Comparison of ENCODE assay signal across 15 cellular contexts in the genomic region with DNA sequence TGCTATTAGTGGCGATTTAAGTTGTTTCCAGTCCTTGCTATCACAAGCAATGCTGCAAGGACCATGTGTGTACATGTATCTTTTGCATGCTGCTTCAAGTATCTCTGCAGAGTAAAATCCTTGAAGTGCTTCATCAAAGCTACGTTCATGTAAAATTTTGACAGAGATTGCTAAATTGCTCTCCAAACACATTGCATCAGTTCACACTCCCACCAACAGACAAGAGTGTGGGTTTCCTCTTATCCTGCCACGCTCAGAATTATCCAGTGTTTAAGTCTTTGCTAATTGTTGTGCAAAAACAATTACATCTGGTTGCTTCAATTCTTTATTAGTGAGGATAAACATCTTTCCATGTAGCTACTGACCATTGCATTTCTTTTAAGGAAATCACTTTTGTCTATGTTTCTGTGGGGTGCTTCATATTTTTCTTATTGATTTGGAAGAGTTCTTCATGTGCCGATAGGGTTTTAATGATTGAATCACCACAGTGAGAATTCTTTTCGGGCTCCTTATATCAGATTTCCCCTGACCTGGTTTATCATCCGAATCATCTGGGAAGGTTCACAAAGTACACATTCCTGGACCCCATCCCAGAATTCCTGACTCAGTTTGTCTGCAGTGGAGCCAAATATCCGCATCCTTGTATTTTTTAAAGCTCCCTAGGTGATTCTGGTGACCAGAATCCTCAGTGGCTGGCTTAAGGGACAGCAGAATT.
"Had no signal": no experiment of that assay in that cellular context is flagged by ENCODE, and none has a peak within 500 bp of the region (broad histone marks: within the 10 kb centered on the region; RNA-seq: fewer than 3 reads in every experiment).

No MANE protein-coding gene starts in this region.

- H3K9me3 ChIP-seq: colonic mucosa, heart left ventricle, prostate gland had no signal

- H3K36me3 ChIP-seq: colonic mucosa, heart left ventricle, prostate gland had no signal

- H3K27me3 ChIP-seq: colonic mucosa, heart left ventricle had no signal

- DNase-seq: activated CD4-positive, alpha-beta T cell treated with anti-CD3 and anti-CD28 coated beads for 48 hours; activated CD8-positive, alpha-beta memory T cell treated with anti-CD3 and anti-CD28 coated beads, Interleukin-2, amount 50 U/mL, for 48 hours; activated CD8-positive, alpha-beta T cell treated with anti-CD3 and anti-CD28 coated beads, Interleukin-2, amount 10 ng/mL, durations not matched to agents 7 days and 5 days; activated naive CD4-positive, alpha-beta T cell treated with Interleukin-2 at 50 U/mL for 16 hours; colonic mucosa; foreskin melanocyte; heart left ventricle; mammary epithelial cell; naive thymus-derived CD4-positive, alpha-beta T cell; occipital lobe; stimulated activated CD4-positive, alpha-beta T cell treated with anti-CD3 and anti-CD28 coated beads, Interleukin-12 subunit alpha, Interleukin-12 subunit beta, amount 100 ng/mL, for 4 hours; stimulated activated naive CD4-positive, alpha-beta T cell; substantia nigra; trophoblast cell had no signal

- H3K27ac ChIP-seq: colonic mucosa, heart left ventricle, prostate gland had no signal

- H3K4me3 ChIP-seq: colonic mucosa, heart left ventricle, prostate gland had no signal

- H3K4me1 ChIP-seq: colonic mucosa, heart left ventricle, prostate gland had no signal
